ENCODE assay signal across 1 cellular context in the genomic region with DNA sequence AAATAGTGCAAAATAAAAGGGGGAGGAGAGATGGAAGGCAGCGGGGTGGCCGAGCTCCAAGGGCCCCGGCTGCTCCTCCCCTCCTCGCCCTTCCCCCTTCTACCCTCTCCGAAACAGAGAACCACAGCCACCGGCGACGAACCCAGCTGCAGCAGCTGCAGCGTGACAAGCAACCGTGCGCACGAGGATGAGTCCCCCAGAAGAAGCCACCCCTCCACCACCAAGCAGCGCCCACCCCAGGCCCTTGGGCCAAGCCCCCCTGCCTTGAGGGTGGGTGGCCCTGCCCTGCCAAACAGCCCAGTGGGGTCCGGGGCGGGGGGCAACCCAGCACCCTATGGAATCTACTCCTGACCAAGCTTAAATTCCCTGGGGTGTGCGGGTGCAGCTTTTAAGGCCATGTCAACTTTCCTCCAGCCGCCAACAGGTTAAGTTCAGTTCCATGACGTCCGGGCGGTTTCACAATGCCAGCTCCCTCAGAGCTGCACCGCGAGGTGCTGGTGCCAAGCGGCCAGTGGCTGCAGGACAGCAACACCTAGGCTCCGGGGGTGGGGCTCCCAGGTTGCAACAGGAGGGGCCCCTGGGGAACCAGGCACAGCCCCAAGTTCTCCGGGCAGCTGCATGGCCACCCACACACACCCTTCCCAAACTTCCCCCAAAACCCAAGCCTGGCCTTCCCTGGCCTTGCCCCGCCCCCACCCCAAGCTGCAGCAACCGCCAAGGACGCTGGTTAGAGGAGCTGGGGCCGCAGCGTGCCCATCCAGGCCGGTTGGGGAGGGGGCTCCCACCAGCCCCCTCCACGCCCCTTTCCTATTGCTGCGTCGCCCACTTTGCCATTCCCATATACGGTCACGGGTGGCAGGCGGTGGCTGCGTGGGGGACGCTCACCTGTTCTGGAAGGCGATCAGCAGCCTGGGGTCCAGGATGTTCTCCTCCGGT.
TF ChIP-seq lines count a peak whose summit lies in the region.

No MANE protein-coding gene starts in this region.

TF ChIP-seq in A549, 52 proteins besides CTCF, POLR2A, EP300 and RAD21 (continued from another document):
- TF ChIP-seq, protein P1, sequence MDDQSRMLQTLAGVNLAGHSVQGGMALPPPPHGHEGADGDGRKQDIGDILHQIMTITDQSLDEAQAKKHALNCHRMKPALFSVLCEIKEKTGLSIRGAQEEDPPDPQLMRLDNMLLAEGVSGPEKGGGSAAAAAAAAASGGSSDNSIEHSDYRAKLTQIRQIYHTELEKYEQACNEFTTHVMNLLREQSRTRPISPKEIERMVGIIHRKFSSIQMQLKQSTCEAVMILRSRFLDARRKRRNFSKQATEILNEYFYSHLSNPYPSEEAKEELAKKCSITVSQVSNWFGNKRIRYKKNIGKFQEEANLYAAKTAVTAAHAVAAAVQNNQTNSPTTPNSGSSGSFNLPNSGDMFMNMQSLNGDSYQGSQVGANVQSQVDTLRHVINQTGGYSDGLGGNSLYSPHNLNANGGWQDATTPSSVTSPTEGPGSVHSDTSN (IDR thresholded peaks at IDR 0.05) = 0 out of 2 replicates have a peak, but pooled peaks have one; percentile 32
- TF ChIP-seq HEYL (CRISPR knock-in tag; IDR thresholded peaks at IDR 0.05) (no peak), HOXB5 (CRISPR knock-in tag; IDR thresholded peaks at IDR 0.05) (no peak), SREBF2 (IDR thresholded peaks at IDR 0.05) (no peak), RNF2 (IDR thresholded peaks at IDR 0.05; ENCODE audit: borderline replicate concordance, low read depth) (no peak), CBX2 (IDR thresholded peaks at IDR 0.05; ENCODE audit: borderline replicate concordance, low read depth) (no peak), TP53 (CRISPR knock-in tag; IDR thresholded peaks at IDR 0.05) (no peak; the same call in 1 of the 2 replicates), HOXA7 (CRISPR knock-in tag; IDR thresholded peaks at IDR 0.05) (no peak), EHF (CRISPR knock-in tag; IDR thresholded peaks at IDR 0.05) (no peak), POLR2AphosphoS2 (conservative IDR thresholded peaks at IDR 0.05; ENCODE audit: low read length) (no peak; the same call in 1 of the 2 replicates), EHMT2 (IDR thresholded peaks at IDR 0.05; ENCODE audit: low read depth) (no peak), RCOR1 (IDR thresholded peaks at IDR 0.05; ENCODE audit: low read depth, low read length) (no peak), NFE2L2 (conservative IDR thresholded peaks at IDR 0.05; ENCODE audit: low read length) (no peak), TFCP2L1 (CRISPR knock-in tag; IDR thresholded peaks at IDR 0.05) (peak; percentile 44; the same call in 1 of the 2 replicates), HOXB13 (CRISPR knock-in tag; IDR thresholded peaks at IDR 0.05; ENCODE audit: low read depth) (no peak), GATA3 (IDR thresholded peaks at IDR 0.05; ENCODE audit: borderline replicate concordance) (no peak), CBX8 (IDR thresholded peaks at IDR 0.05) (no peak), MYC (IDR thresholded peaks at IDR 0.05; ENCODE audit: borderline replicate concordance, low read length) (peak; percentile 36; the same call in 1 of the 2 replicates), NR3C1 (IDR thresholded peaks at IDR 0.05) (no peak), SMC3 (IDR thresholded peaks at IDR 0.05) (no peak), ESRRA (IDR thresholded peaks at IDR 0.05; ENCODE audit: borderline replicate concordance, low read length) (no peak), ZNF302 (CRISPR knock-in tag; IDR thresholded peaks at IDR 0.05) (no peak), CHD4 (IDR thresholded peaks at IDR 0.05; ENCODE audit: borderline replicate concordance) (no peak), FOSB (CRISPR knock-in tag; IDR thresholded peaks at IDR 0.05) (no peak), ZC3H11A (IDR thresholded peaks at IDR 0.05) (no peak), KDM5A (IDR thresholded peaks at IDR 0.05) (no peak), FOSL2 (IDR thresholded peaks at IDR 0.05) (no peak), FOSL2 (CRISPR knock-in tag; IDR thresholded peaks at IDR 0.05) (no peak), KDM1A (IDR thresholded peaks at IDR 0.05; ENCODE audit: low read depth) (no peak)
- TF ChIP-seq, protein P2, sequence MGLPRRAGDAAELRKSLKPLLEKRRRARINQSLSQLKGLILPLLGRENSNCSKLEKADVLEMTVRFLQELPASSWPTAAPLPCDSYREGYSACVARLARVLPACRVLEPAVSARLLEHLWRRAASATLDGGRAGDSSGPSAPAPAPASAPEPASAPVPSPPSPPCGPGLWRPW (IDR thresholded peaks at IDR 0.05) = 0 out of 2 replicates have a peak, but pooled peaks have one; percentile 9
- TF ChIP-seq, protein P3, sequence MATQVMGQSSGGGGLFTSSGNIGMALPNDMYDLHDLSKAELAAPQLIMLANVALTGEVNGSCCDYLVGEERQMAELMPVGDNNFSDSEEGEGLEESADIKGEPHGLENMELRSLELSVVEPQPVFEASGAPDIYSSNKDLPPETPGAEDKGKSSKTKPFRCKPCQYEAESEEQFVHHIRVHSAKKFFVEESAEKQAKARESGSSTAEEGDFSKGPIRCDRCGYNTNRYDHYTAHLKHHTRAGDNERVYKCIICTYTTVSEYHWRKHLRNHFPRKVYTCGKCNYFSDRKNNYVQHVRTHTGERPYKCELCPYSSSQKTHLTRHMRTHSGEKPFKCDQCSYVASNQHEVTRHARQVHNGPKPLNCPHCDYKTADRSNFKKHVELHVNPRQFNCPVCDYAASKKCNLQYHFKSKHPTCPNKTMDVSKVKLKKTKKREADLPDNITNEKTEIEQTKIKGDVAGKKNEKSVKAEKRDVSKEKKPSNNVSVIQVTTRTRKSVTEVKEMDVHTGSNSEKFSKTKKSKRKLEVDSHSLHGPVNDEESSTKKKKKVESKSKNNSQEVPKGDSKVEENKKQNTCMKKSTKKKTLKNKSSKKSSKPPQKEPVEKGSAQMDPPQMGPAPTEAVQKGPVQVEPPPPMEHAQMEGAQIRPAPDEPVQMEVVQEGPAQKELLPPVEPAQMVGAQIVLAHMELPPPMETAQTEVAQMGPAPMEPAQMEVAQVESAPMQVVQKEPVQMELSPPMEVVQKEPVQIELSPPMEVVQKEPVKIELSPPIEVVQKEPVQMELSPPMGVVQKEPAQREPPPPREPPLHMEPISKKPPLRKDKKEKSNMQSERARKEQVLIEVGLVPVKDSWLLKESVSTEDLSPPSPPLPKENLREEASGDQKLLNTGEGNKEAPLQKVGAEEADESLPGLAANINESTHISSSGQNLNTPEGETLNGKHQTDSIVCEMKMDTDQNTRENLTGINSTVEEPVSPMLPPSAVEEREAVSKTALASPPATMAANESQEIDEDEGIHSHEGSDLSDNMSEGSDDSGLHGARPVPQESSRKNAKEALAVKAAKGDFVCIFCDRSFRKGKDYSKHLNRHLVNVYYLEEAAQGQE (IDR thresholded peaks at IDR 0.05) = no peak
- TF ChIP-seq, protein P4, sequence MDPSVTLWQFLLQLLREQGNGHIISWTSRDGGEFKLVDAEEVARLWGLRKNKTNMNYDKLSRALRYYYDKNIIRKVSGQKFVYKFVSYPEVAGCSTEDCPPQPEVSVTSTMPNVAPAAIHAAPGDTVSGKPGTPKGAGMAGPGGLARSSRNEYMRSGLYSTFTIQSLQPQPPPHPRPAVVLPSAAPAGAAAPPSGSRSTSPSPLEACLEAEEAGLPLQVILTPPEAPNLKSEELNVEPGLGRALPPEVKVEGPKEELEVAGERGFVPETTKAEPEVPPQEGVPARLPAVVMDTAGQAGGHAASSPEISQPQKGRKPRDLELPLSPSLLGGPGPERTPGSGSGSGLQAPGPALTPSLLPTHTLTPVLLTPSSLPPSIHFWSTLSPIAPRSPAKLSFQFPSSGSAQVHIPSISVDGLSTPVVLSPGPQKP (IDR thresholded peaks at IDR 0.05; ENCODE audit: low read depth, low read length) = no peak
- TF ChIP-seq, protein P5, sequence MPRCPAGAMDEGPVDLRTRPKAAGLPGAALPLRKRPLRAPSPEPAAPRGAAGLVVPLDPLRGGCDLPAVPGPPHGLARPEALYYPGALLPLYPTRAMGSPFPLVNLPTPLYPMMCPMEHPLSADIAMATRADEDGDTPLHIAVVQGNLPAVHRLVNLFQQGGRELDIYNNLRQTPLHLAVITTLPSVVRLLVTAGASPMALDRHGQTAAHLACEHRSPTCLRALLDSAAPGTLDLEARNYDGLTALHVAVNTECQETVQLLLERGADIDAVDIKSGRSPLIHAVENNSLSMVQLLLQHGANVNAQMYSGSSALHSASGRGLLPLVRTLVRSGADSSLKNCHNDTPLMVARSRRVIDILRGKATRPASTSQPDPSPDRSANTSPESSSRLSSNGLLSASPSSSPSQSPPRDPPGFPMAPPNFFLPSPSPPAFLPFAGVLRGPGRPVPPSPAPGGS (IDR thresholded peaks at IDR 0.05) = no peak
- TF ChIP-seq, protein P6, sequence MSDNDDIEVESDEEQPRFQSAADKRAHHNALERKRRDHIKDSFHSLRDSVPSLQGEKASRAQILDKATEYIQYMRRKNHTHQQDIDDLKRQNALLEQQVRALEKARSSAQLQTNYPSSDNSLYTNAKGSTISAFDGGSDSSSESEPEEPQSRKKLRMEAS (IDR thresholded peaks at IDR 0.05) = peak; percentile 60; the same call in 1 of the 2 replicates
- TF ChIP-seq, protein P7, sequence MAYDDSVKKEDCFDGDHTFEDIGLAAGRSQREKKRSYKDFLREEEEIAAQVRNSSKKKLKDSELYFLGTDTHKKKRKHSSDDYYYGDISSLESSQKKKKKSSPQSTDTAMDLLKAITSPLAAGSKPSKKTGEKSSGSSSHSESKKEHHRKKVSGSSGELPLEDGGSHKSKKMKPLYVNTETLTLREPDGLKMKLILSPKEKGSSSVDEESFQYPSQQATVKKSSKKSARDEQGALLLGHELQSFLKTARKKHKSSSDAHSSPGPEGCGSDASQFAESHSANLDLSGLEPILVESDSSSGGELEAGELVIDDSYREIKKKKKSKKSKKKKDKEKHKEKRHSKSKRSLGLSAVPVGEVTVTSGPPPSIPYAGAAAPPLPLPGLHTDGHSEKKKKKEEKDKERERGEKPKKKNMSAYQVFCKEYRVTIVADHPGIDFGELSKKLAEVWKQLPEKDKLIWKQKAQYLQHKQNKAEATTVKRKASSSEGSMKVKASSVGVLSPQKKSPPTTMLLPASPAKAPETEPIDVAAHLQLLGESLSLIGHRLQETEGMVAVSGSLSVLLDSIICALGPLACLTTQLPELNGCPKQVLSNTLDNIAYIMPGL (CRISPR knock-in tag; IDR thresholded peaks at IDR 0.05; ENCODE audit: borderline replicate concordance) = no peak
TF ChIP-seq in A549: peak in this region for 8.
